Comparison of ENCODE assay signal across 17 cellular contexts in genomic region chr2:165815742-165816141, GRCh38. TPM values are rescaled to one million over a fixed set of nuclear protein-coding genes. Genes with fewer than 3 reads are reported as not detected.
DNase-seq lines count a peak whose midpoint lies in the region; ATAC-seq and TF ChIP-seq lines count a peak whose summit lies in the region.
"Had no signal": no experiment of that assay in that cellular context is flagged by ENCODE, and none has a peak within 500 bp of the region (broad histone marks: within the 10 kb centered on the region; RNA-seq: fewer than 3 reads in every experiment).

No MANE protein-coding gene starts in this region.

- H3K4me3 ChIP-seq in OCI-LY3 (ENCODE audit: low read length) (no peak overlapping the region), upper lobe of right lung (no peak overlapping the region), right cardiac atrium (ENCODE audit: low read length) (no peak overlapping the region), testis (no peak overlapping the region)
- H3K4me3 ChIP-seq: left lung had no signal

- H3K27me3 ChIP-seq in OCI-LY3 (ENCODE audit: low read depth, low read length): no peaks in the 10 kb centered on the region
- no peaks in the 10 kb centered on the region for H3K27me3 ChIP-seq in upper lobe of right lung
- H3K27me3 ChIP-seq in right cardiac atrium (ENCODE audit: control insufficient read depth, insufficient read depth): no peaks in the 10 kb centered on the region
- H3K27me3 ChIP-seq in testis: no peaks in the 10 kb centered on the region
- H3K27me3 ChIP-seq: foreskin keratinocyte, left lung had no signal

- H3K27ac ChIP-seq in OCI-LY3 (ENCODE audit: low read length): peak overlapping the region; percentile 47
- no peak overlapping the region for H3K27ac ChIP-seq in upper lobe of right lung
- H3K27ac ChIP-seq in right cardiac atrium (ENCODE audit: low read length): no peak overlapping the region
- H3K27ac ChIP-seq in testis: no peak overlapping the region
- H3K27ac ChIP-seq: C4-2B, foreskin keratinocyte, left lung had no signal

- TF ChIP-seq POLR2A in testis (IDR thresholded peaks at IDR 0.05): no peak

- H3K36me3 ChIP-seq in OCI-LY3 (replicated peaks; ENCODE audit: low read depth, low read length): no peaks in the 10 kb centered on the region
- H3K36me3 ChIP-seq in upper lobe of right lung: no peaks in the 10 kb centered on the region
- no peaks in the 10 kb centered on the region for H3K36me3 ChIP-seq in testis (ENCODE audit: low read depth, missing control alignments)
- H3K36me3 ChIP-seq: left lung had no signal

- DNase-seq in upper lobe of right lung: no peak
- no peak for DNase-seq in right cardiac atrium
- DNase-seq in SK-N-DZ (ENCODE audit: low spot score): no peak
- no peak for DNase-seq in testis
- DNase-seq: activated CD4-positive, alpha-beta T cell treated with anti-CD3 and anti-CD28 coated beads for 36 hours; activated naive CD4-positive, alpha-beta T cell treated with anti-CD3 and anti-CD28 coated beads, Interleukin-2, amount 10 ng/mL, durations not matched to agents 7 days and 5 days; foreskin keratinocyte; left lung; NCI-H1417 treated with DMSO at 0.1 percent for 48 hours; occipital lobe; RPMI8226; stimulated activated CD4-positive, alpha-beta T cell treated with anti-CD3 and anti-CD28 coated beads, Interleukin-1b, Interleukin-23, amount 100 ng/mL, for 48 hours had no signal

- intact Hi-C loops in upper lobe of right lung (cut with DNase I) (no loop called here), right cardiac atrium (cut with DNase I) (no loop called here), testis (cut with DNase I; ENCODE audit: low total_unique reads) (no loop called here)

- peak overlapping the region; percentile 42 for H3K4me2 ChIP-seq in OCI-LY3 (ENCODE audit: low read length)

- ATAC-seq in GM18517 (IDR thresholded peaks at IDR 0.05; ENCODE audit: unreplicated experiment) (peak; percentile 66), GM21515 (IDR thresholded peaks at IDR 0.05; ENCODE audit: unreplicated experiment) (peak; percentile 74), HG03103 (IDR thresholded peaks at IDR 0.05; ENCODE audit: low read depth, unreplicated experiment) (peak; percentile 60), upper lobe of right lung (no peak), right cardiac atrium (no peak)
- ATAC-seq: activated CD4-positive, alpha-beta T cell treated with anti-CD3 and anti-CD28 coated beads for 36 hours; foreskin keratinocyte; left lung had no signal

- H3K9ac ChIP-seq in OCI-LY3 (ENCODE audit: low read length): no peak overlapping the region

- 0 out of 2 replicates have a peak overlapping the region, but pooled peaks have one; percentile 28 for H2AFZ ChIP-seq in OCI-LY3 (ENCODE audit: low read depth, low read length)

- TF ChIP-seq CTCF in OCI-LY3 (IDR thresholded peaks at IDR 0.05; ENCODE audit: low read depth, low read length) (no peak), upper lobe of right lung (IDR thresholded peaks at IDR 0.05) (no peak), testis (IDR thresholded peaks at IDR 0.05) (no peak)

- H3K9me3 ChIP-seq in OCI-LY3 (ENCODE audit: insufficient read depth, low read length) (no peaks in the 10 kb centered on the region), upper lobe of right lung (no peaks in the 10 kb centered on the region), right cardiac atrium (ENCODE audit: control insufficient read depth, low read length) (no peaks in the 10 kb centered on the region), testis (no peaks in the 10 kb centered on the region)
- H3K9me3 ChIP-seq: left lung had no signal

- no peaks in the 10 kb centered on the region for H4K20me1 ChIP-seq in OCI-LY3 (ENCODE audit: insufficient read depth, low read length)

- H3K4me1 ChIP-seq in OCI-LY3 (ENCODE audit: low read length): peaks cover 28% of the 10 kb centered on the region
- no peaks in the 10 kb centered on the region for H3K4me1 ChIP-seq in upper lobe of right lung
- no peaks in the 10 kb centered on the region for H3K4me1 ChIP-seq in right cardiac atrium (ENCODE audit: control insufficient read depth, insufficient read depth, low read length)
- peaks cover 11% of the 10 kb centered on the region for H3K4me1 ChIP-seq in testis
- H3K4me1 ChIP-seq: foreskin keratinocyte, left lung had no signal

- no peaks in the 10 kb centered on the region for H3K79me2 ChIP-seq in OCI-LY3 (ENCODE audit: low read length)

RNA-seq across cellular contexts. Expression of gene GALNT3, which starts 21.7 kb away (rescaled TPM):
- total RNA-seq in upper lobe of right lung (25.8 TPM), right cardiac atrium (under 1 TPM; 0.24 to 0.59 (median 0.42) TPM), testis (10 to 100 TPM; 13.4 to 16.6 TPM)
- polyA plus RNA-seq in right cardiac atrium (0.27 TPM), testis (ENCODE audit: insufficient read depth, low read depth, low replicate concordance) (45.0 TPM)
- 0.06 TPM in 1 of 2 replicates, not detected in the other for polyA plus RNA-seq in SK-N-DZ (2014; cell fraction: cytosol; rRNA removed)
- 0.14 and 0.16 TPM in 2 replicates for polyA plus RNA-seq in SK-N-DZ (2014; cell fraction: nucleus; rRNA removed)

Comparison
In these comparisons a context has a peak if more than half of its experiments do, and no peak if none do; other contexts are left out.
1. ATAC-seq: peak in GM18517 (single experiment), GM21515 (single experiment) and HG03103 (single experiment); none in upper lobe of right lung (single experiment) and right cardiac atrium (0 of 2).
2. RNA of gene GALNT3, which starts 21.7 kb away (total RNA-seq): 25.8 TPM in upper lobe of right lung (single experiment) and 13.4 to 16.6 TPM in testis; 0.24 to 0.59 TPM in right cardiac atrium; every median in the first group is over 4 times any median in the second.